Comparison of ENCODE assay signal across 23 cellular contexts in the genomic region with DNA sequence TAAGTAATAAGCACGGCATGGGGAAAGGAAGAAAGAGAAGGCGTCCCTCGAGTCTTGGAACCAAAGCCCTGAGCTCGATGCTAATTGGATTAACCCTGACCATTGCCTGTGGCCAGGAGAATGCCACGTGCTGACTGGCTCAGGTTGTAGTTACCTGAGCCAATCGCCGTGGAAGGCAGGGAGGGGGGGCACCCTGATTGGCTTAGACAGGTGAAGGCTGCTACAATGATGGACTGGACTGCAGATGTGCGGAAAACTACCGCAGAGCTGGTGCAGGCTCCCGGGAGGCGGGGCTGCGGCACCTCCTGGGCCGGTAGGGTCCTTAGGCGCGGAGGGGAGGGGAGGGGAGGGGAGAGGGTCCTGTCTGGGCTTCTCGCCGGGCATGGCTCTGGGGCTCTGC.
DNase-seq lines count a peak whose midpoint lies in the region; ATAC-seq and TF ChIP-seq lines count a peak whose summit lies in the region.
"Had no signal": no experiment of that assay in that cellular context is flagged by ENCODE, and none has a peak within 500 bp of the region (broad histone marks: within the 10 kb centered on the region; RNA-seq: fewer than 3 reads in every experiment).

No MANE protein-coding gene starts in this region.

- no peak overlapping the region for H2BK120ac ChIP-seq in trophoblast cell (ENCODE audit: insufficient read depth, low read length, poor library complexity)

- TF ChIP-seq CTCF in chondrocyte (IDR thresholded peaks at IDR 0.05): no peak

- H3K4me3 Mint-ChIP-seq in T-helper 17 cell: no peak overlapping the region
- no peak overlapping the region for H3K4me3 Mint-ChIP-seq in chondrocyte (ENCODE audit: unreplicated experiment)
- no peak overlapping the region for H3K4me3 Mint-ChIP-seq in natural killer cell treated with Interleukin-12 subunit alpha and Interleukin-12 subunit beta and Interleukin-15 and Interleukin-18, amount 100 ng/mL, for 72 hours
- H3K4me3 Mint-ChIP-seq: activated CD8-positive, alpha-beta memory T cell treated with anti-CD3 and anti-CD28 coated beads, Interleukin-2, amount 10 ng/mL, durations not matched to agents 7 days and 5 days; IgD-negative memory B cell had no signal

- WGBS in trophoblast cell (ENCODE audit: extremely low coverage, insufficient coverage, insufficient read length): no CpG with 5 or more reads among the region's 17 CpGs

- no peak overlapping the region for H3K23ac ChIP-seq in trophoblast cell (ENCODE audit: low read length)

- H3K4me2 ChIP-seq in trophoblast cell (ENCODE audit: low read length): no peak overlapping the region

- H3K4ac ChIP-seq in trophoblast cell (ENCODE audit: low read depth, low read length): no peak overlapping the region

- peak; percentile 87 for DNase-seq in H7
- DNase-seq in RPMI8226: peak; percentile 8
- DNase-seq in trophoblast cell: peak; percentile 82 to 91
- no peak for DNase-seq in SHP77 treated with DMSO at 0.1 percent for 48 hours (lab: John Stamatoyannopoulos, UW)
- DNase-seq in T-helper 17 cell: no peak
- no peak for DNase-seq in chondrocyte (ENCODE audit: low spot score)
- DNase-seq in natural killer cell treated with Interleukin-12 subunit alpha and Interleukin-12 subunit beta and Interleukin-15 and Interleukin-18, amount 100 ng/mL, for 72 hours (ENCODE audit: low spot score): no peak
- DNase-seq: activated CD8-positive, alpha-beta memory T cell treated with anti-CD3 and anti-CD28 coated beads, Interleukin-2, amount 10 ng/mL, durations not matched to agents 7 days and 5 days; activated naive CD4-positive, alpha-beta T cell; activated T-cell treated with anti-CD3 and anti-CD28 coated beads, Interleukin-2, amount 50 U/mL, for 48 hours; cerebellar nuclear complex; mesenchymal stem cell; NCI-H1105; NCI-H187 treated with DMSO at 0.1 percent for 48 hours; NCI-H774; stimulated activated naive CD8-positive, alpha-beta T cell treated with anti-CD3 and anti-CD28 coated beads, Interleukin-15, Interleukin-2, amounts not matched to agents 100 U/mL and 50 U/mL, for 24 hours had no signal

- H4K12ac ChIP-seq in trophoblast cell (ENCODE audit: low read depth, low read length): no peak overlapping the region

- no peaks in the 10 kb centered on the region for H3K36me3 ChIP-seq in H7 (replicated peaks; ENCODE audit: control insufficient read depth, insufficient read depth, low read length)
- H3K36me3 ChIP-seq in iPS-15b (ENCODE audit: control insufficient read depth, insufficient read depth, low read length): no peaks in the 10 kb centered on the region
- H3K36me3 ChIP-seq in trophoblast cell (ENCODE audit: control insufficient read depth in 1 of 2, insufficient read depth in 2 of 2, low read length in 2 of 2): no peaks in the 10 kb centered on the region
- H3K36me3 ChIP-seq: thoracic aorta, vagina had no signal

- H3K9me3 Mint-ChIP-seq in chondrocyte (ENCODE audit: low read depth): no peaks in the 10 kb centered on the region
- no peaks in the 10 kb centered on the region for H3K9me3 Mint-ChIP-seq in natural killer cell treated with Interleukin-12 subunit alpha and Interleukin-12 subunit beta and Interleukin-15 and Interleukin-18, amount 100 ng/mL, for 72 hours

- H3K4me1 Mint-ChIP-seq in T-helper 17 cell: no peaks in the 10 kb centered on the region
- H3K4me1 Mint-ChIP-seq in chondrocyte (ENCODE audit: low read depth): peaks cover 10% of the 10 kb centered on the region
- H3K4me1 Mint-ChIP-seq in natural killer cell treated with Interleukin-12 subunit alpha and Interleukin-12 subunit beta and Interleukin-15 and Interleukin-18, amount 100 ng/mL, for 72 hours (ENCODE audit: low read depth in 2 of 2): no peaks in the 10 kb centered on the region
- H3K4me1 Mint-ChIP-seq: activated CD8-positive, alpha-beta memory T cell treated with anti-CD3 and anti-CD28 coated beads, Interleukin-2, amount 10 ng/mL, durations not matched to agents 7 days and 5 days; IgD-negative memory B cell had no signal

- no peak overlapping the region for H2AFZ ChIP-seq in trophoblast cell (ENCODE audit: insufficient read depth, low read length, poor library complexity)

- H3K27ac Mint-ChIP-seq in T-helper 17 cell (no peak overlapping the region), chondrocyte (ENCODE audit: unreplicated experiment) (no peak overlapping the region)
- no peak overlapping the region for H3K27ac Mint-ChIP-seq in natural killer cell treated with Interleukin-12 subunit alpha and Interleukin-12 subunit beta and Interleukin-15 and Interleukin-18, amount 100 ng/mL, for 72 hours
- H3K27ac Mint-ChIP-seq: activated CD8-positive, alpha-beta memory T cell treated with anti-CD3 and anti-CD28 coated beads, Interleukin-2, amount 10 ng/mL, durations not matched to agents 7 days and 5 days had no signal

- H3K36me3 Mint-ChIP-seq in T-helper 17 cell (ENCODE audit: low read depth): no peaks in the 10 kb centered on the region
- H3K36me3 Mint-ChIP-seq in chondrocyte (ENCODE audit: low read depth): no peaks in the 10 kb centered on the region
- H3K36me3 Mint-ChIP-seq in natural killer cell treated with Interleukin-12 subunit alpha and Interleukin-12 subunit beta and Interleukin-15 and Interleukin-18, amount 100 ng/mL, for 72 hours: no peaks in the 10 kb centered on the region
- H3K36me3 Mint-ChIP-seq: activated CD8-positive, alpha-beta memory T cell treated with anti-CD3 and anti-CD28 coated beads, Interleukin-2, amount 10 ng/mL, durations not matched to agents 7 days and 5 days; IgD-negative memory B cell had no signal

- H3K4me1 ChIP-seq in iPS-15b (ENCODE audit: control insufficient read depth, insufficient read depth, low read length) (peaks cover 6% of the 10 kb centered on the region), trophoblast cell (ENCODE audit: control insufficient read depth in 1 of 2, insufficient read depth in 2 of 2, low read length in 2 of 2) (peaks cover 2 to 8% of the 10 kb centered on the region in 2 experiments)

- H2BK12ac ChIP-seq in trophoblast cell (ENCODE audit: low read length): peak overlapping the region; percentile 57

- no peaks in the 10 kb centered on the region for H3K79me2 ChIP-seq in trophoblast cell (ENCODE audit: control insufficient read depth, insufficient read depth, low read length, poor library complexity)

- H3K9ac ChIP-seq in iPS-15b (ENCODE audit: low read depth, low read length) (no peak overlapping the region), trophoblast cell (ENCODE audit: low read length) (no peak overlapping the region)

- peak overlapping the region; percentile 50 for H3K14ac ChIP-seq in trophoblast cell (ENCODE audit: low read length)

- no peak overlapping the region for H3K27ac ChIP-seq in trophoblast cell (ENCODE audit: low read depth, low read length)
- H3K27ac ChIP-seq: epithelial cell of prostate, thoracic aorta, vagina, VCaP had no signal

- no peak overlapping the region for H3K18ac ChIP-seq in trophoblast cell (ENCODE audit: low read length)

- H3K9me3 ChIP-seq in iPS-15b (ENCODE audit: control insufficient read depth, insufficient read depth, low read length) (no peaks in the 10 kb centered on the region), trophoblast cell (ENCODE audit: insufficient read depth, low read depth, low read length) (no peaks in the 10 kb centered on the region), T-helper 17 cell (ENCODE audit: control insufficient read depth, low read length, poor library complexity, severe bottlenecking) (no peaks in the 10 kb centered on the region)
- H3K9me3 ChIP-seq: thoracic aorta, vagina had no signal

- peaks cover 40% of the 10 kb centered on the region for H3K27me3 Mint-ChIP-seq in T-helper 17 cell
- H3K27me3 Mint-ChIP-seq in chondrocyte (ENCODE audit: low read depth): peaks cover 6% of the 10 kb centered on the region
- H3K27me3 Mint-ChIP-seq in natural killer cell treated with Interleukin-12 subunit alpha and Interleukin-12 subunit beta and Interleukin-15 and Interleukin-18, amount 100 ng/mL, for 72 hours: peaks cover 30 to 31% of the 10 kb centered on the region in 2 donors

- H3K27me3 ChIP-seq in H7 (ENCODE audit: control insufficient read depth, insufficient read depth, low read length) (peaks cover 1% of the 10 kb centered on the region; the same call in 1 of the 2 replicates), iPS-15b (ENCODE audit: control insufficient read depth, insufficient read depth, low read length) (peaks cover 14% of the 10 kb centered on the region), trophoblast cell (ENCODE audit: insufficient read depth, low read length) (no peaks in the 10 kb centered on the region)
- H3K27me3 ChIP-seq: vagina had no signal

- H2BK5ac ChIP-seq in trophoblast cell (ENCODE audit: low read depth, low read length, poor library complexity): no peak overlapping the region

- H4K8ac ChIP-seq in trophoblast cell (ENCODE audit: low read depth, low read length): no peak overlapping the region

- no peak for ATAC-seq in T-helper 17 cell
- ATAC-seq in natural killer cell treated with Interleukin-12 subunit alpha and Interleukin-12 subunit beta and Interleukin-15 and Interleukin-18, amount 100 ng/mL, for 72 hours: no peak
- ATAC-seq: activated CD8-positive, alpha-beta memory T cell treated with anti-CD3 and anti-CD28 coated beads, Interleukin-2, amount 10 ng/mL, durations not matched to agents 7 days and 5 days; left lobe of liver; stimulated activated naive CD8-positive, alpha-beta T cell treated with anti-CD3 and anti-CD28 coated beads, Interleukin-15, Interleukin-2, amounts not matched to agents 100 U/mL and 50 U/mL, for 24 hours had no signal

- peak overlapping the region; percentile 71 for H2AK5ac ChIP-seq in trophoblast cell (ENCODE audit: low read length)

- H3K4me3 ChIP-seq in H7 (ENCODE audit: insufficient read depth, low read depth, low read length): no peak overlapping the region
- H3K4me3 ChIP-seq in iPS-15b (ENCODE audit: low read depth, low read length): peak overlapping the region; percentile 22
- H3K4me3 ChIP-seq in trophoblast cell (ENCODE audit: low read depth, low read length): no peak overlapping the region
- H3K4me3 ChIP-seq: thoracic aorta, vagina had no signal

- peaks cover 6% of the 10 kb centered on the region for H3K79me1 ChIP-seq in trophoblast cell (ENCODE audit: low read length)

- peak overlapping the region; percentile 52 for H4K91ac ChIP-seq in trophoblast cell (ENCODE audit: low read depth, low read length)

Comparison
In these comparisons a context has a peak if more than half of its experiments do, and no peak if none do; other contexts are left out.
1. DNase-seq: peak in H7 (single experiment), RPMI8226 (single experiment) and trophoblast cell (2 of 2); none in SHP77 treated with DMSO at 0.1 percent for 48 hours (single experiment), T-helper 17 cell (0 of 3), chondrocyte (single experiment) and natural killer cell treated with Interleukin-12 subunit alpha and Interleukin-12 subunit beta and Interleukin-15 and Interleukin-18, amount 100 ng/mL, for 72 hours (single experiment).